In the genomic region with DNA sequence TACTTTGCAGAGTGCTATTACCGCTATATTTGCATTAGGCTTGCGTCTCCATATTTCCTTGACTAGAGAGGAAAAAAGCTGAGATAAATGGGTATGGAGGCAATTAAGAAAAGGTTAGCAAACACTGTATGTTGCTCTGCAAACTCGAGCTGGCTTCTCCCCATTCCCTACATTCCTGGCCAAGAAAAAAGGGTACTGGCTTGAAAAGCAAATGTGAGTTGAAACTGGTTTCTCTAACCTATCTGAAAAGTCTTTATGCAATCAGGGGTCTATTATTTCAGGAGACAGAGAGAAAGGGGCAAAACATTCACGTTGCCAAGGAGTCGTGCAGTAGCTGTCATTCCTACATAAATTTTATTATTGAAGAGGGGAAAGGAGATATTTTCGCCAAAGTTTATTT, we compare ENCODE assay signal across 13 cellular contexts. TPM values are rescaled to one million over a fixed set of nuclear protein-coding genes. Genes with fewer than 3 reads are reported as not detected.
DNase-seq lines count a peak whose midpoint lies in the region; ATAC-seq and TF ChIP-seq lines count a peak whose summit lies in the region.
"Had no signal": no experiment of that assay in that cellular context is flagged by ENCODE, and none has a peak within 500 bp of the region (broad histone marks: within the 10 kb centered on the region; RNA-seq: fewer than 3 reads in every experiment).

No MANE protein-coding gene starts in this region.

- intact Hi-C loops in esophagus muscularis mucosa (cut with DNase I) (loop anchor here (10.0 kb wide), 1 partner anchor 230 kb away; no protein-coding TSS in a partner anchor), upper lobe of right lung (cut with DNase I) (no loop called here)

- TF ChIP-seq POLR2A in esophagus muscularis mucosa (IDR thresholded peaks at IDR 0.05; ENCODE audit: low read depth), result no peak

- WGBS in esophagus muscularis mucosa, result 24% methylated on average over 6 of the region's 6 CpGs

- no peaks in the 10 kb centered on the region for H3K9me3 ChIP-seq in esophagus muscularis mucosa
- H3K9me3 ChIP-seq in muscle layer of duodenum (ENCODE audit: control insufficient read depth in 1 of 2, low read length in 2 of 2), result no peaks in the 10 kb centered on the region
- no peaks in the 10 kb centered on the region for H3K9me3 ChIP-seq in upper lobe of right lung

- H3K27ac ChIP-seq in esophagus muscularis mucosa (replicated peaks in 1 of 4) (peak overlapping the region; percentile 85 to 90 (median 88)), muscle layer of duodenum (ENCODE audit: low read length) (peak overlapping the region; percentile 75), upper lobe of right lung (peak overlapping the region; percentile 58)
- H3K27ac ChIP-seq: 22Rv1 had no signal

- no peak for ATAC-seq in upper lobe of right lung
- ATAC-seq in GM18498 (IDR thresholded peaks at IDR 0.05; ENCODE audit: unreplicated experiment), result no peak
- no peak for ATAC-seq in HG03135 (IDR thresholded peaks at IDR 0.05; ENCODE audit: unreplicated experiment)
- ATAC-seq: activated T-cell treated with anti-CD3 and anti-CD28 coated beads, Interleukin-2, amount 50 U/mL, for 72 hours had no signal

- no peak for TF ChIP-seq EP300 in esophagus muscularis mucosa (IDR thresholded peaks at IDR 0.05)

- no peak for TF ChIP-seq CTCF in esophagus muscularis mucosa (IDR thresholded peaks at IDR 0.05)
- no peak for TF ChIP-seq CTCF in upper lobe of right lung (IDR thresholded peaks at IDR 0.05)

- H3K27me3 ChIP-seq in esophagus muscularis mucosa, result no peaks in the 10 kb centered on the region
- no peaks in the 10 kb centered on the region for H3K27me3 ChIP-seq in muscle layer of duodenum (ENCODE audit: low read depth, low read length)
- H3K27me3 ChIP-seq in upper lobe of right lung, result no peaks in the 10 kb centered on the region

- H3K36me3 ChIP-seq in esophagus muscularis mucosa (no peaks in the 10 kb centered on the region), muscle layer of duodenum (ENCODE audit: control insufficient read depth in 1 of 2, insufficient read depth in 2 of 2, low read length in 2 of 2) (no peaks in the 10 kb centered on the region), upper lobe of right lung (no peaks in the 10 kb centered on the region)

- H3K4me1 ChIP-seq in esophagus muscularis mucosa (peaks cover 3 to 29% (median 11%) of the 10 kb centered on the region in 4 donors), muscle layer of duodenum (ENCODE audit: control insufficient read depth in 1 of 2, insufficient read depth in 2 of 2, low read length in 2 of 2) (peaks cover 0 to 6% of the 10 kb centered on the region in 2 donors), upper lobe of right lung (no peaks in the 10 kb centered on the region)

- H3K4me3 ChIP-seq in esophagus muscularis mucosa (peak overlapping the region; percentile 69 to 84 (median 70)), muscle layer of duodenum (ENCODE audit: low read depth in 1 of 2, low read length in 2 of 2) (peak overlapping the region; percentile 65 to 70), upper lobe of right lung (peak overlapping the region; percentile 56)

- DNase-seq in NCI-H1417 (lab: John Stamatoyannopoulos, UW), result peak in 2 of 3 experiments; percentile 9 to 44
- DNase-seq in NCI-H1417 treated with DMSO at 0.1 percent for 48 hours (lab: John Stamatoyannopoulos, UW), result no peak
- no peak for DNase-seq in esophagus muscularis mucosa (ENCODE audit: extremely low spot score)
- no peak for DNase-seq in upper lobe of right lung
- no peak for DNase-seq in activated naive CD4-positive, alpha-beta T cell treated with anti-CD3 and anti-CD28 coated beads, Interleukin-2, amount 50 U/mL, for 16 hours
- DNase-seq: activated T-cell treated with anti-CD3 and anti-CD28 coated beads, Interleukin-2, amount 50 U/mL, for 72 hours; effector CD8-positive, alpha-beta T cell; NCI-H774; T-helper 2 cell had no signal

RNA-seq across cellular contexts. Expression of gene TMEM47, which starts 2.1 kb away (rescaled TPM):
- total RNA-seq in esophagus muscularis mucosa (100 to 1,000 TPM; 124 to 261 (median 192) TPM), upper lobe of right lung (33.6 TPM)
- total RNA-seq: activated T-cell treated with anti-CD3 and anti-CD28 coated beads, Interleukin-2, amount 50 U/mL, for 72 hours had no signal

Comparison
In these comparisons a context has a peak if more than half of its experiments do, and no peak if none do; other contexts are left out.
1. DNase-seq: peak in NCI-H1417 (2 of 3); none in NCI-H1417 treated with DMSO at 0.1 percent for 48 hours (single experiment), esophagus muscularis mucosa (single experiment), upper lobe of right lung (single experiment) and activated naive CD4-positive, alpha-beta T cell treated with anti-CD3 and anti-CD28 coated beads, Interleukin-2, amount 50 U/mL, for 16 hours (single experiment).
2. Peak in every context shown above with its lines, with median percentiles within 50 percentile points of each other: H3K27ac ChIP-seq and H3K4me3 ChIP-seq.